ENCODE assay signal across 2 cellular contexts in genomic region chr18:60663060-60663989, GRCh38.
TF ChIP-seq lines count a peak whose summit lies in the region.

No MANE protein-coding gene starts in this region.

TF ChIP-seq in H1, 55 proteins besides CTCF, POLR2A, EP300 and RAD21:
- TF ChIP-seq POLR2AphosphoS5 (IDR thresholded peaks at IDR 0.05; ENCODE audit: low read depth, low read length) (no peak), CEBPB (IDR thresholded peaks at IDR 0.05; ENCODE audit: low read depth, low read length) (no peak), TAF1 (IDR thresholded peaks at IDR 0.05; ENCODE audit: low read depth, low read length) (no peak), NRF1 (IDR thresholded peaks at IDR 0.05; ENCODE audit: low read depth, low read length) (no peak)

TF ChIP-seq in GM23338, 12 proteins besides CTCF, POLR2A, EP300 and RAD21:
- TF ChIP-seq JUNB (IDR thresholded peaks at IDR 0.05; ENCODE audit: unreplicated experiment) (no peak), EZH2phosphoT487 (IDR thresholded peaks at IDR 0.05; ENCODE audit: unreplicated experiment) (no peak), ETS1 (IDR thresholded peaks at IDR 0.05) (no peak), CREB1 (CRISPR knock-in tag; IDR thresholded peaks at IDR 0.05; ENCODE audit: low read depth) (no peak), STAT1 (IDR thresholded peaks at IDR 0.05; ENCODE audit: unreplicated experiment) (no peak), ZNF462 (CRISPR knock-in tag; IDR thresholded peaks at IDR 0.05) (no peak), REST (IDR thresholded peaks at IDR 0.05; ENCODE audit: unreplicated experiment) (no peak), ZNF331 (CRISPR knock-in tag; IDR thresholded peaks at IDR 0.05; ENCODE audit: low read depth) (no peak), EZH2 (IDR thresholded peaks at IDR 0.05; ENCODE audit: low read depth, unreplicated experiment) (no peak), POLR2AphosphoS5 (IDR thresholded peaks at IDR 0.05; ENCODE audit: low read depth) (no peak), ZNF114 (CRISPR knock-in tag; IDR thresholded peaks at IDR 0.05) (no peak), NANOG (IDR thresholded peaks at IDR 0.05; ENCODE audit: borderline replicate concordance) (no peak)
